In the genomic region with DNA sequence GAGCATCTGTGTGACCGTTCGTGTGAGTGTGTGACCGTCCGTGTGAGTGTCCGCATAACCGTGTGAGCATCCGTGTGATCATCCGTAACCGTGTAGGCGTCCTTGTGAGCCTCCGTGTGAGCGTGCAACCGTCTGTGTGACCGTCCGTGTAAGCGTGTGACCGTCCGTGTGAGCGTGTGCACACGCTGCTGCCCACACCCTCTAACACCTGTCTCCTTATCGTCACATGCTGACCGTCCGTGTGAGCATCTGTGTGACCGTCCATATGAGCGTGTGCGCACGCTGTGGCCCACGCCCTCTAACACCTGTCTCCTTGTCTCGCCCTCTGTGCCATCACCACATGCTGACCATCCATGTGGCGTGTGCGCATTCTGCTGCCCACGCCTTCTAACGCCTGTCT, we compare ENCODE assay signal across 25 cellular contexts.
"Had no signal": no experiment of that assay in that cellular context is flagged by ENCODE, and none has a peak within 500 bp of the region (broad histone marks: within the 10 kb centered on the region; RNA-seq: fewer than 3 reads in every experiment).

No MANE protein-coding gene starts in this region.

- DNase-seq: hypothalamus; immature natural killer cell; kidney; left ventricle myocardium inferior; midbrain; mucosa of descending colon; naive thymus-derived CD4-positive, alpha-beta T cell; nucleus accumbens; right lobe of liver; stimulated activated CD4-positive, alpha-beta T cell treated with anti-CD3 and anti-CD28 coated beads, Interleukin-12 subunit alpha, Interleukin-12 subunit beta, amount 100 ng/mL, for 4 hours; stimulated activated CD4-positive, alpha-beta T cell treated with anti-CD3 and anti-CD28 coated beads, Interleukin-15, amount 100 ng/mL, for 24 hours; stimulated activated CD4-positive, alpha-beta T cell treated with anti-CD3 and anti-CD28 coated beads, Interleukin-2, amount 100 ng/mL, for 24 hours; stimulated activated CD4-positive, alpha-beta T cell treated with anti-CD3 and anti-CD28 coated beads, Interleukin-4, amount 100 ng/mL, for 1 hour; stimulated activated naive B cell treated with anti-CD40 and anti-IgM and Interleukin-4, amounts not matched to agents 10 μg/mL and 1 μg/mL and 100 μg/mL, for 72 hours; stimulated activated naive CD8-positive, alpha-beta T cell treated with anti-CD3 and anti-CD28 coated beads, Interleukin-15, Interleukin-2, amounts not matched to agents 100 U/mL and 50 U/mL, for 24 hours; stomach; testis; thyroid gland; transverse colon; upper lobe of right lung; uterus had no signal

- H3K27ac ChIP-seq: left ventricle myocardium inferior, right atrium auricular region, right lobe of liver, skin epidermis, stomach, testis, thyroid gland, transverse colon, upper lobe of right lung, uterus had no signal

- FAIRE-seq: islet of Langerhans, kidney had no signal

- H3K4me3 ChIP-seq: left ventricle myocardium inferior, lung, mucosa of descending colon, right atrium auricular region, right lobe of liver, skin epidermis, stomach, testis, thyroid gland, transverse colon, upper lobe of right lung, uterus had no signal

- H3K36me3 ChIP-seq: uterus had no signal

- ATAC-seq: mucosa of descending colon; naive thymus-derived CD4-positive, alpha-beta T cell; stimulated activated naive B cell treated with anti-CD40 and anti-IgM and Interleukin-4, amounts not matched to agents 10 μg/mL and 1 μg/mL and 100 μg/mL, for 72 hours; stimulated activated naive CD8-positive, alpha-beta T cell treated with anti-CD3 and anti-CD28 coated beads, Interleukin-15, Interleukin-2, amounts not matched to agents 100 U/mL and 50 U/mL, for 24 hours had no signal

- H3K4me1 ChIP-seq: left ventricle myocardium inferior, right lobe of liver, stomach, testis, thyroid gland, transverse colon, upper lobe of right lung, uterus had no signal

- H3K9me3 ChIP-seq: left ventricle myocardium inferior, mucosa of descending colon, right atrium auricular region, right lobe of liver, stomach, testis, thyroid gland, transverse colon, upper lobe of right lung, uterus had no signal

- H3K27me3 ChIP-seq: right atrium auricular region, right lobe of liver, stomach, testis, thyroid gland, transverse colon, upper lobe of right lung, uterus had no signal
